ENCODE assay signal across 8 cellular contexts in genomic region chr10:480928-481551, GRCh38.
A peak's percentile ranks its signal among the peaks of the same experiment; 100 is the strongest.
DNase-seq lines count a peak whose midpoint lies in the region; ATAC-seq and TF ChIP-seq lines count a peak whose summit lies in the region.
"Had no signal": no experiment of that assay in that cellular context is flagged by ENCODE, and none has a peak within 500 bp of the region (broad histone marks: within the 10 kb centered on the region; RNA-seq: fewer than 3 reads in every experiment).

No MANE protein-coding gene starts in this region.

- peak; percentile 43 for ATAC-seq in Right ventricle myocardium inferior
- peak; percentile 22 for ATAC-seq in sciatic nerve
- ATAC-seq in GM19328 (IDR thresholded peaks at IDR 0.05; ENCODE audit: unreplicated experiment), result no peak

- intact Hi-C loops in Right ventricle myocardium inferior (cut with DNase I) (no loop called here), sciatic nerve (cut with DNase I) (no loop called here)

- TF ChIP-seq CTCF in LNCaP clone FGC (IDR thresholded peaks at IDR 0.05; ENCODE audit: control insufficient read depth, extremely low read depth, insufficient read depth), result no peak

- DNase-seq in LNCaP clone FGC (ENCODE audit: low read depth) (peak; percentile 59), NCI-H774 (lab: John Stamatoyannopoulos, UW) (peak; percentile 41), Right ventricle myocardium inferior (ENCODE audit: missing footprints) (no peak), sciatic nerve (ENCODE audit: low spot score) (no peak), T-helper 2 cell (no peak), T-helper 9 cell (no peak)
- DNase-seq: amniotic stem cell had no signal

- no peak overlapping the region for H3K4me3 ChIP-seq in LNCaP clone FGC (ENCODE audit: low read depth, low read length)

Comparison
In these comparisons a context has a peak if more than half of its experiments do, and no peak if none do; other contexts are left out.
1. DNase-seq: peak in LNCaP clone FGC (single experiment) and NCI-H774 (single experiment); none in Right ventricle myocardium inferior (single experiment), sciatic nerve (single experiment), T-helper 2 cell (0 of 5) and T-helper 9 cell (single experiment).